Comparison of ENCODE assay signal across 17 cellular contexts in the genomic region with DNA sequence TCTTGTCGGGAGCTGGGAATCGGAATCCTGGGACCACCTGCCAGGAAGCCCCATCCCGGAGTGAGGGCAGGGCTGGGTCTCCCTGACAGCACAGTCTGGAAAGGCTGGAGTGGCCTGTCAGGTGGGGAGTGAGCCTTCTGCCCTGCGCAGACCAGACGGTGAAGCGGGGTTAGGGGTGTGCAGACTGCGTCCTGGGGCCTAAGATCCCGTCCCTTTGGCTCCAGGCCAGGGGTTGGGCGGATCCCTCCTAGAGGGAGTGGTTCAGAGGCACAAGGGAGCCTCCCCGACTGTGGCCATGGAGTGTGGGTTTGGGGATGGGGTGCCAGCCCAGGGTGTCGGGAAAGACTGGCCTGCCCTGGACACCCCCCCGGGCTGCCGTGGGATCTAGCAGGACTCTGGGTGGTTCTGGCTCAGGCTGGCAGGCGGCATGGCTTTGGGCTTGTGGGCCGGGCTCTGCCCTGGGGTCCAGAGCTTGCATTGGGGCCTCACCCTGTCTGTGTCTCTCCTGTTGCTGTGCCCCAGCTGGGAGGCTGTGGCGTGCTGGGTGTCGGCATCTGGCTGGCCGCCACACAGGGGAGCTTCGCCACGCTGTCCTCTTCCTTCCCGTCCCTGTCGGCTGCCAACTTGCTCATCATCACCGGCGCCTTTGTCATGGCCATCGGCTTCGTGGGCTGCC. TPM values are rescaled to one million over a fixed set of nuclear protein-coding genes. Genes with fewer than 3 reads are reported as not detected.
DNase-seq lines count a peak whose midpoint lies in the region; ATAC-seq, FAIRE-seq and TF ChIP-seq lines count a peak whose summit lies in the region.
"Had no signal": no experiment of that assay in that cellular context is flagged by ENCODE, and none has a peak within 500 bp of the region (broad histone marks: within the 10 kb centered on the region; RNA-seq: fewer than 3 reads in every experiment).

No MANE protein-coding gene starts in this region.

- no peak overlapping the region for H3K4me2 ChIP-seq in neuronal stem cell (ENCODE audit: insufficient read depth, low read length, poor library complexity, severe bottlenecking)

- H3K4me1 Mint-ChIP-seq in activated T-cell treated with anti-CD3 and anti-CD28 coated beads, Interleukin-2, amount 50 U/mL, for 4 hours (ENCODE audit: low read depth), result no peaks in the 10 kb centered on the region

- peak overlapping the region; percentile 94 for H3K18ac ChIP-seq in neuronal stem cell (ENCODE audit: low read length)

- H3K36me3 Mint-ChIP-seq in activated T-cell treated with anti-CD3 and anti-CD28 coated beads, Interleukin-2, amount 50 U/mL, for 4 hours (ENCODE audit: insufficient read depth), result no peaks in the 10 kb centered on the region

- no peak for ATAC-seq in activated T-cell treated with anti-CD3 and anti-CD28 coated beads, Interleukin-2, amount 50 U/mL, for 4 hours
- ATAC-seq in GM21825 (IDR thresholded peaks at IDR 0.05; ENCODE audit: unreplicated experiment) (no peak), HG03097 (IDR thresholded peaks at IDR 0.05; ENCODE audit: low FRiP score, unreplicated experiment) (no peak)

- TF ChIP-seq POLR2A in erythroblast (IDR thresholded peaks at IDR 0.05; ENCODE audit: low read length), result peak; percentile 56

- H3K27me3 Mint-ChIP-seq in activated T-cell treated with anti-CD3 and anti-CD28 coated beads, Interleukin-2, amount 50 U/mL, for 4 hours (ENCODE audit: low read depth), result no peaks in the 10 kb centered on the region
- H3K27me3 Mint-ChIP-seq: CD4-positive, alpha-beta T cell had no signal

- peak overlapping the region in 1 of 2 donors; percentile 38 for H3K4me3 ChIP-seq in neuronal stem cell (ENCODE audit: low read length in 2 of 2)
- H3K4me3 ChIP-seq: GM23248, sigmoid colon had no signal

- H2AFZ ChIP-seq in neuronal stem cell (ENCODE audit: low read length), result no peak overlapping the region
- H2AFZ ChIP-seq: GM23248 had no signal

- H2BK5ac ChIP-seq in neuronal stem cell (ENCODE audit: low read length), result no peak overlapping the region

- peaks cover 12% of the 10 kb centered on the region for H3K79me1 ChIP-seq in neuronal stem cell (ENCODE audit: low read depth, low read length)

- DNase-seq in NCI-H2171 treated with DMSO at 0.1 percent for 48 hours (lab: John Stamatoyannopoulos, UW) (peak; percentile 31), erythroblast (lab: John Stamatoyannopoulos, UW) (peak; percentile 87 to 90), neuronal stem cell (ENCODE audit: low spot score) (no peak)
- DNase-seq in stimulated activated naive CD4-positive, alpha-beta T cell treated with Interleukin-2 at 50 U/mL for 16 hours (lab: John Stamatoyannopoulos, UW), result no peak
- DNase-seq in activated T-cell treated with anti-CD3 and anti-CD28 coated beads, Interleukin-2, amount 50 U/mL, for 4 hours, result no peak
- DNase-seq: activated CD4-positive, alpha-beta T cell treated with anti-CD3 and anti-CD28 coated beads, Interleukin-2, amount 50 U/mL, for 4 hours; activated effector memory CD4-positive, alpha-beta T cell treated with Interleukin-2 at 50 U/mL for 16 hours; CD4-positive, alpha-beta T cell; GM23248; midbrain; NCI-H1436 treated with DMSO at 0.1 percent for 48 hours; sigmoid colon had no signal

- H3K23ac ChIP-seq in neuronal stem cell (ENCODE audit: low read depth, low read length, poor library complexity), result peak overlapping the region; percentile 67

- H3K36me3 ChIP-seq in neuronal stem cell (replicated peaks in 1 of 2; ENCODE audit: control insufficient read depth in 2 of 2, insufficient read depth in 2 of 2, low read length in 2 of 2), result peaks cover 0 to 33% of the 10 kb centered on the region in 2 donors

- no peak overlapping the region for H3K4ac ChIP-seq in neuronal stem cell (ENCODE audit: low read length)

- peak overlapping the region; percentile 90 for H3K14ac ChIP-seq in neuronal stem cell (ENCODE audit: low read length)

- no peak overlapping the region for H2BK12ac ChIP-seq in neuronal stem cell (ENCODE audit: low read length)

- H3K4me3 Mint-ChIP-seq in activated T-cell treated with anti-CD3 and anti-CD28 coated beads, Interleukin-2, amount 50 U/mL, for 4 hours, result no peak overlapping the region
- H3K4me3 Mint-ChIP-seq: CD4-positive, alpha-beta T cell; T-helper 1 cell treated with Interleukin-12 subunit alpha and Interleukin-12 subunit beta and Interleukin-4 antibody, amounts not matched to agents 30 μg/mL and 1 μg/mL, for 36 hours had no signal

- H2BK15ac ChIP-seq in neuronal stem cell (ENCODE audit: low read length), result peak overlapping the region; percentile 6

- peak overlapping the region; percentile 81 for H2AK5ac ChIP-seq in neuronal stem cell (ENCODE audit: low read depth, low read length)

- no peak overlapping the region for H4K91ac ChIP-seq in neuronal stem cell (ENCODE audit: low read depth, low read length, poor library complexity)

- H3K27me3 ChIP-seq in neuronal stem cell (ENCODE audit: control insufficient read depth in 3 of 3, insufficient read depth in 3 of 3, low read depth in 1 of 3, low read length in 3 of 3), result no peaks in the 10 kb centered on the region
- H3K27me3 ChIP-seq: sigmoid colon had no signal

- no peaks in the 10 kb centered on the region for H3K9me3 ChIP-seq in neuronal stem cell (replicated peaks in 1 of 2; ENCODE audit: control insufficient read depth in 2 of 2, insufficient read depth in 1 of 2, low read depth in 1 of 2, low read length in 2 of 2)
- H3K9me3 ChIP-seq: sigmoid colon had no signal

- no peak overlapping the region for H2BK120ac ChIP-seq in neuronal stem cell (ENCODE audit: low read depth, low read length)

- no peaks in the 10 kb centered on the region for H3K9me3 Mint-ChIP-seq in activated T-cell treated with anti-CD3 and anti-CD28 coated beads, Interleukin-2, amount 50 U/mL, for 4 hours
- H3K9me3 Mint-ChIP-seq: CD4-positive, alpha-beta T cell; T-helper 1 cell treated with Interleukin-12 subunit alpha and Interleukin-12 subunit beta and Interleukin-4 antibody, amounts not matched to agents 30 μg/mL and 1 μg/mL, for 36 hours had no signal

- H3K4me1 ChIP-seq in neuronal stem cell (ENCODE audit: control insufficient read depth in 2 of 2, insufficient read depth in 1 of 2, low read depth in 1 of 2, low read length in 2 of 2), result peaks cover 7 to 15% of the 10 kb centered on the region in 2 donors

- H3K27ac ChIP-seq in neuronal stem cell (replicated peaks; ENCODE audit: low read length), result no peak overlapping the region
- H3K27ac ChIP-seq: GM23248, sigmoid colon had no signal

- no peak overlapping the region for H4K8ac ChIP-seq in neuronal stem cell (ENCODE audit: low read depth, low read length)

- FAIRE-seq in G401.6 (lab: Jason Lieb, UNC), result peak; percentile 72
- FAIRE-seq: HTR-8/SVneo had no signal

- WGBS in neuronal stem cell (ENCODE audit: extremely low coverage in 2 of 2, insufficient read length in 2 of 2, insufficient replicate concordance in 1 of 2), 2 donors, result no CpG with 5 or more reads among the region's 26 CpGs

- H3K9ac ChIP-seq in neuronal stem cell (ENCODE audit: low read depth, low read length, poor library complexity), result peak overlapping the region; percentile 38
- H3K9ac ChIP-seq: GM23248 had no signal

RNA-seq across cellular contexts. Expression of gene TSPAN4, which starts 19.5 kb away (rescaled TPM):
- 39.4 TPM for polyA plus RNA-seq in neuronal stem cell (2013, experiment 1 of 2)
- 35.6 TPM for polyA plus RNA-seq in neuronal stem cell (2013, experiment 2 of 2)
- 1 to 10 TPM; 4.6 to 6.0 (median 5.7) TPM for total RNA-seq in activated T-cell treated with anti-CD3 and anti-CD28 coated beads, Interleukin-2, amount 50 U/mL, for 4 hours

RNA-seq across cellular contexts. Expression of gene POLR2L, which starts 19.8 kb away (rescaled TPM):
- 129 TPM for polyA plus RNA-seq in neuronal stem cell (2013, experiment 1 of 2)
- 129 TPM for polyA plus RNA-seq in neuronal stem cell (2013, experiment 2 of 2)
- total RNA-seq in activated T-cell treated with anti-CD3 and anti-CD28 coated beads, Interleukin-2, amount 50 U/mL, for 4 hours, result 100 to 1,000 TPM; 167 to 183 (median 174) TPM

RNA-seq across cellular contexts. Expression of gene CD151, which starts 29.4 kb away (rescaled TPM):
- polyA plus RNA-seq in neuronal stem cell (2013, experiment 1 of 2), result 74.1 TPM
- 74.3 TPM for polyA plus RNA-seq in neuronal stem cell (2013, experiment 2 of 2)
- total RNA-seq in activated T-cell treated with anti-CD3 and anti-CD28 coated beads, Interleukin-2, amount 50 U/mL, for 4 hours, result 10 to 100 TPM; 33.5 to 39.2 (median 35.6) TPM

RNA-seq across cellular contexts. Expression of gene CRACR2B, which starts 34.4 kb away (rescaled TPM):
- polyA plus RNA-seq in neuronal stem cell (2013, experiment 1 of 2), result 12.4 TPM
- polyA plus RNA-seq in neuronal stem cell (2013, experiment 2 of 2), result 11.8 TPM
- total RNA-seq in activated T-cell treated with anti-CD3 and anti-CD28 coated beads, Interleukin-2, amount 50 U/mL, for 4 hours, result under 1 TPM; 0.18 to 0.30 (median 0.28) TPM

RNA-seq across cellular contexts. Expression of gene PNPLA2, which starts 43.5 kb away (rescaled TPM):
- 34.4 TPM for polyA plus RNA-seq in neuronal stem cell (2013, experiment 1 of 2)
- 33.9 TPM for polyA plus RNA-seq in neuronal stem cell (2013, experiment 2 of 2)
- 10 to 100 TPM; 55.5 to 62.4 (median 60.2) TPM for total RNA-seq in activated T-cell treated with anti-CD3 and anti-CD28 coated beads, Interleukin-2, amount 50 U/mL, for 4 hours

Comparison
In these comparisons a context has a peak if more than half of its experiments do, and no peak if none do; other contexts are left out.
1. DNase-seq: peak in NCI-H2171 treated with DMSO at 0.1 percent for 48 hours (single experiment) and erythroblast (2 of 2); none in neuronal stem cell (single experiment), stimulated activated naive CD4-positive, alpha-beta T cell treated with Interleukin-2 at 50 U/mL for 16 hours (single experiment) and activated T-cell treated with anti-CD3 and anti-CD28 coated beads, Interleukin-2, amount 50 U/mL, for 4 hours (single experiment).